In genomic region chr12:23133471-23133870, GRCh38 we compare ENCODE assay signal across 29 cellular contexts.
"Had no signal": no experiment of that assay in that cellular context is flagged by ENCODE, and none has a peak within 500 bp of the region (broad histone marks: within the 10 kb centered on the region; RNA-seq: fewer than 3 reads in every experiment).

No MANE protein-coding gene starts in this region.

- H3K4me2 ChIP-seq: smooth muscle cell had no signal

- H3K27ac ChIP-seq: dorsolateral prefrontal cortex, epithelial cell of prostate, esophagus muscularis mucosa, foreskin keratinocyte, gastroesophageal sphincter, heart right ventricle, neutrophil, parathyroid adenoma, right atrium auricular region, stomach, thyroid gland, vagina had no signal

- H3K36me3 ChIP-seq: esophagus muscularis mucosa, gastroesophageal sphincter, heart right ventricle, neutrophil, right atrium auricular region, stomach, thyroid gland, vagina had no signal

- H3K9me3 ChIP-seq: esophagus muscularis mucosa, gastroesophageal sphincter, heart right ventricle, mucosa of descending colon, neutrophil, right atrium auricular region, stomach, thyroid gland, vagina had no signal

- H2AFZ ChIP-seq: parathyroid adenoma had no signal

- H3K4me3 ChIP-seq: dorsolateral prefrontal cortex, esophagus muscularis mucosa, gastroesophageal sphincter, heart right ventricle, lung, mucosa of descending colon, right atrium auricular region, smooth muscle cell, stomach, thyroid gland, vagina had no signal

- H3K4me1 ChIP-seq: esophagus muscularis mucosa, foreskin keratinocyte, gastroesophageal sphincter, heart right ventricle, parathyroid adenoma, right atrium auricular region, stomach, thyroid gland, vagina had no signal

- H3K79me2 ChIP-seq: parathyroid adenoma had no signal

- H3K27me3 ChIP-seq: esophagus muscularis mucosa, foreskin keratinocyte, gastroesophageal sphincter, neutrophil, right atrium auricular region, stomach, thyroid gland, vagina had no signal

- ATAC-seq: foreskin keratinocyte; gastroesophageal sphincter; heart right ventricle; left lobe of liver; mucosa of descending colon; natural killer cell treated with Interleukin-12 subunit alpha and Interleukin-12 subunit beta and Interleukin-15 and Interleukin-18, amount 100 ng/mL, for 72 hours; sciatic nerve had no signal

- H3K9ac ChIP-seq: parathyroid adenoma had no signal

- DNase-seq: dorsolateral prefrontal cortex; effector CD4-positive, alpha-beta T cell; glutamatergic neuron; heart right ventricle; hypothalamus; immature natural killer cell; mucosa of descending colon; naive B cell; stimulated activated CD4-positive, alpha-beta T cell treated with anti-CD3 and anti-CD28 coated beads, Interleukin-12 subunit alpha, Interleukin-12 subunit beta, amount 100 ng/mL, for 4 hours; stimulated activated CD4-positive, alpha-beta T cell treated with anti-CD3 and anti-CD28 coated beads, Interleukin-1b, Interleukin-23, amount 100 ng/mL, for 48 hours; stimulated activated CD4-positive, alpha-beta T cell treated with anti-CD3 and anti-CD28 coated beads, Interleukin-4, amount 100 ng/mL, for 1 hour; stimulated activated CD8-positive, alpha-beta memory T cell treated with anti-CD3 and anti-CD28 coated beads, Interleukin-4, amount 100 ng/mL, for 48 hours; stimulated activated naive CD4-positive, alpha-beta T cell treated with Interleukin-2 at 50 U/mL for 16 hours; stomach; thyroid gland; trophoblast cell had no signal
